In genomic region chr9:14346301-14346721, GRCh38 we compare ENCODE assay signal across 9 cellular contexts. TPM values are rescaled to one million over a fixed set of nuclear protein-coding genes. Genes with fewer than 3 reads are reported as not detected.
DNase-seq lines count a peak whose midpoint lies in the region; ATAC-seq and TF ChIP-seq lines count a peak whose summit lies in the region.
"Had no signal": no experiment of that assay in that cellular context is flagged by ENCODE, and none has a peak within 500 bp of the region (broad histone marks: within the 10 kb centered on the region; RNA-seq: fewer than 3 reads in every experiment).

No MANE protein-coding gene starts in this region.

- no peaks in the 10 kb centered on the region for H3K36me3 ChIP-seq in ES-I3 (ENCODE audit: insufficient read depth, low read length)

- no peak overlapping the region for H3K27ac Mint-ChIP-seq in CD4-positive, alpha-beta T cell
- no peak overlapping the region for H3K27ac Mint-ChIP-seq in effector memory CD8-positive, alpha-beta T cell
- H3K27ac Mint-ChIP-seq: activated T-cell treated with anti-CD3 and anti-CD28 coated beads, Interleukin-2, amount 50 U/mL, for 24 hours had no signal

- peaks cover 51% of the 10 kb centered on the region for H3K27me3 Mint-ChIP-seq in CD4-positive, alpha-beta T cell
- peaks cover 0 to 43% of the 10 kb centered on the region in 2 donors for H3K27me3 Mint-ChIP-seq in effector memory CD8-positive, alpha-beta T cell

- H3K4me1 ChIP-seq in ES-I3 (ENCODE audit: insufficient read depth, low read length) = peaks cover 7% of the 10 kb centered on the region

- no peak for ATAC-seq in CD4-positive, alpha-beta T cell (ENCODE audit: poor library complexity)
- ATAC-seq in effector memory CD8-positive, alpha-beta T cell (replicated peaks) = no peak

- no peak for TF ChIP-seq CTCF in CD4-positive, alpha-beta T cell (IDR thresholded peaks at IDR 0.05)

- DNase-seq in cerebellar cortex (ENCODE audit: low spot score) (peak; percentile 57), putamen (ENCODE audit: low spot score) (peak; percentile 40), KBM-7 (no peak)
- no peak for DNase-seq in CD4-positive, alpha-beta T cell
- DNase-seq in activated naive CD4-positive, alpha-beta T cell (lab: John Stamatoyannopoulos, UW) = no peak
- no peak for DNase-seq in effector memory CD8-positive, alpha-beta T cell
- DNase-seq: activated T-cell treated with anti-CD3 and anti-CD28 coated beads, Interleukin-2, amount 50 U/mL, for 24 hours had no signal

- H3K4me3 ChIP-seq in iPS-18c (ENCODE audit: insufficient read depth, low read depth, low read length) = peak overlapping the region; percentile 69

- H3K9me3 ChIP-seq in ES-I3 (ENCODE audit: control insufficient read depth, insufficient read depth, low read length) (no peaks in the 10 kb centered on the region), iPS-18c (ENCODE audit: control insufficient read depth, insufficient read depth, low read length) (no peaks in the 10 kb centered on the region)
- no peaks in the 10 kb centered on the region for H3K9me3 ChIP-seq in CD4-positive, alpha-beta T cell (ENCODE audit: control insufficient read depth, low read length)

- no peak overlapping the region for H3K27ac ChIP-seq in CD4-positive, alpha-beta T cell (ENCODE audit: low read depth, low read length)

- no peaks in the 10 kb centered on the region for H3K4me1 Mint-ChIP-seq in CD4-positive, alpha-beta T cell (ENCODE audit: low read depth)
- peaks cover 8 to 20% of the 10 kb centered on the region in 2 donors for H3K4me1 Mint-ChIP-seq in effector memory CD8-positive, alpha-beta T cell (ENCODE audit: low read depth in 2 of 2)

- CTCF ChIA-PET in CD4-positive, alpha-beta T cell (lab: Charles Lee) = no interaction called here

- intact Hi-C loops in CD4-positive, alpha-beta T cell (cut with DNase I, micrococcal nuclease) = no loop called here

- POLR2A ChIA-PET in CD4-positive, alpha-beta T cell (lab: Charles Lee) = no interaction called here

- H3K27me3 ChIP-seq in CD4-positive, alpha-beta T cell (ENCODE audit: control insufficient read depth, insufficient read depth, low read length) = peaks cover 99% of the 10 kb centered on the region

- H3K36me3 Mint-ChIP-seq in CD4-positive, alpha-beta T cell (ENCODE audit: low read depth) = no peaks in the 10 kb centered on the region
- peaks cover 2% of the 10 kb centered on the region for H3K36me3 Mint-ChIP-seq in effector memory CD8-positive, alpha-beta T cell (ENCODE audit: insufficient read depth)

- H3K9ac ChIP-seq in ES-I3 (ENCODE audit: low read depth, low read length) = peak overlapping the region; percentile 79

- no peaks in the 10 kb centered on the region for H3K9me3 Mint-ChIP-seq in CD4-positive, alpha-beta T cell
- H3K9me3 Mint-ChIP-seq in effector memory CD8-positive, alpha-beta T cell = no peaks in the 10 kb centered on the region
- H3K9me3 Mint-ChIP-seq: activated T-cell treated with anti-CD3 and anti-CD28 coated beads, Interleukin-2, amount 50 U/mL, for 24 hours had no signal

- in situ Hi-C loops in KBM-7 (cut with MboI; ENCODE audit: low pct_unique_long_range_greater_than_20kb, low sequenced_read_pairs) = no loop called here

- H3K4me3 Mint-ChIP-seq in CD4-positive, alpha-beta T cell = no peak overlapping the region
- H3K4me3 Mint-ChIP-seq in effector memory CD8-positive, alpha-beta T cell = no peak overlapping the region
- H3K4me3 Mint-ChIP-seq: activated T-cell treated with anti-CD3 and anti-CD28 coated beads, Interleukin-2, amount 50 U/mL, for 24 hours had no signal

RNA-seq across cellular contexts. Expression of gene NFIB, which starts 32.4 kb away (rescaled TPM):
- total RNA-seq in CD4-positive, alpha-beta T cell = not detected

Comparison
In these comparisons a context has a peak if more than half of its experiments do, and no peak if none do; other contexts are left out.
1. DNase-seq: peak in cerebellar cortex (single experiment) and putamen (single experiment); none in CD4-positive, alpha-beta T cell (0 of 10), activated naive CD4-positive, alpha-beta T cell (0 of 4), effector memory CD8-positive, alpha-beta T cell (0 of 3) and KBM-7 (single experiment).